Comparison of ENCODE assay signal across 15 cellular contexts in the genomic region with DNA sequence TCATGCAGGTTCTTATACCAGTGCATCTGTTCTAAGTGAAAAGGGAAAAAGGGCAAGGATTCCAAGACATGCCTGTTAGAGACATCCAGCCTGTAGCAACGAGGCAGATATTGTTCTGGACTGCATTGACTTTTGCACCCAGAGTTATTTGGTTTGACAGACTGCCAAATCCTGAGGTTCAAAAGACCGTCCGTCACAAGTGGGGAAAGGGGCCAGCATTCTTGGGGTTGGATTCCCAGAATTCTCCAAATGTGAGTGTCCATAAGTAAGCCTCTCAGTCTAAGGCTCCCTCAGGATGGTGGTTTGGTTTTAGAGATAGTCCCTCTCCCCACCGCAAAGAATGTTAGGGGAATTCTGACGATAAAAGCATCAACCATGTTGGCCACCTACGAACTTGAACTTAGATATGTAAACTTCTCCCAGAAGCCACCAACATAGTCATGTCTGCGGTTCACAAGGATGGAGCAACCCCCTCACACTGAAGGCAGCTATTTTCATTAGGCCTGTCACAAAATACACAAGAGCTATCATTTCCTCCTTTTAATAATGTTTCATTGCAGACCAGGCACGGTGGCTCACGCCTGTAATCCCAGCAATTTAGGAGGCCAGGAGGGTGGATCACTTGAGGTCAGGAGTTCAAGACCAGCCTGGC. TPM values are rescaled to one million over a fixed set of nuclear protein-coding genes. Genes with fewer than 3 reads are reported as not detected.
DNase-seq lines count a peak whose midpoint lies in the region; ATAC-seq, FAIRE-seq and TF ChIP-seq lines count a peak whose summit lies in the region.
"Had no signal": no experiment of that assay in that cellular context is flagged by ENCODE, and none has a peak within 500 bp of the region (broad histone marks: within the 10 kb centered on the region; RNA-seq: fewer than 3 reads in every experiment).

No MANE protein-coding gene starts in this region.

- H4K8ac ChIP-seq in mesendoderm (ENCODE audit: low read depth, low read length), result no peak overlapping the region

- H3K4me1 ChIP-seq in K562 (replicated peaks in 1 of 2; ENCODE audit: control insufficient read depth in 2 of 2, insufficient read depth in 2 of 2, low read length in 2 of 2), result peaks cover 0 to 28% of the 10 kb centered on the region in 2 experiments; a peak in 4 of 5 replicates
- H3K4me1 ChIP-seq in mesendoderm (ENCODE audit: control insufficient read depth, low read depth, low read length), result no peaks in the 10 kb centered on the region

- CTCF ChIA-PET in K562 (lab: Yijun Ruan, JAX; ENCODE audit: low intra/inter-chr PET ratio), result no interaction called here

- H3K79me2 ChIP-seq in K562 (ENCODE audit: control insufficient read depth, insufficient read depth, low read length) (no peaks in the 10 kb centered on the region), mesendoderm (ENCODE audit: control insufficient read depth, insufficient read depth, low read length) (no peaks in the 10 kb centered on the region)

- no peak overlapping the region for H3K27ac Mint-ChIP-seq in stimulated activated naive CD8-positive, alpha-beta T cell treated with anti-CD3 and anti-CD28 coated beads, Interleukin-15, amount 100 ng/mL, for 72 hours
- H3K27ac Mint-ChIP-seq: H9, naive B cell had no signal

- no peak overlapping the region for H4K5ac ChIP-seq in mesendoderm (ENCODE audit: low read length)

- H4K20me1 ChIP-seq in K562 (replicated peaks; ENCODE audit: control insufficient read depth, insufficient read depth, low read length), result no peaks in the 10 kb centered on the region

- H3K4me2 ChIP-seq in K562 (ENCODE audit: insufficient read depth, low read length) (peak overlapping the region; percentile 19), mesendoderm (ENCODE audit: low read length) (no peak overlapping the region)

- DNase-seq in NCI-H2196 (lab: John Stamatoyannopoulos, UW; ENCODE audit: unreplicated experiment) (peak; percentile 4), NCI-H2196 treated with DMSO at 0.1 percent for 48 hours (lab: John Stamatoyannopoulos, UW; ENCODE audit: unreplicated experiment) (no peak), K562 (ENCODE audit: extremely low read depth in 1 of 4, low spot score in 3 of 4) (peak in 2 of 4 experiments; percentile 27 to 57), left lobe of liver (ENCODE audit: low spot score) (peak; percentile 79), urothelium cell line (ENCODE audit: low spot score) (peak; percentile 92), T-helper 1 cell (no peak), mesendoderm (no peak)
- no peak for DNase-seq in stimulated activated naive CD8-positive, alpha-beta T cell treated with anti-CD3 and anti-CD28 coated beads, Interleukin-15, amount 100 ng/mL, for 72 hours
- DNase-seq: 8988T; activated CD8-positive, alpha-beta memory T cell treated with anti-CD3 and anti-CD28 coated beads, Interleukin-2, amount 50 U/mL, for 48 hours; effector CD8-positive, alpha-beta T cell; H9; KG1; naive B cell had no signal

- FAIRE-seq in K562 (lab: Jason Lieb, UNC) (peak; percentile 26), urothelium cell line (lab: Jason Lieb, UNC) (peak; percentile 87)
- FAIRE-seq: GM12892 had no signal

- H3K18ac ChIP-seq in mesendoderm (ENCODE audit: low read length), result no peak overlapping the region

- intact Hi-C loops in K562 (cut with micrococcal nuclease), result no loop called here

- H3K27ac ChIP-seq in K562 (ENCODE audit: extremely low read depth, low read depth, low read length) (no peak overlapping the region), mesendoderm (ENCODE audit: low read depth, low read length) (no peak overlapping the region)

- H2BK15ac ChIP-seq in mesendoderm (replicated peaks; ENCODE audit: low read depth), result no peak overlapping the region

- H3K4me1 Mint-ChIP-seq in stimulated activated naive CD8-positive, alpha-beta T cell treated with anti-CD3 and anti-CD28 coated beads, Interleukin-15, amount 100 ng/mL, for 72 hours, result no peaks in the 10 kb centered on the region
- H3K4me1 Mint-ChIP-seq: naive B cell had no signal

- no peak overlapping the region for H3K56ac ChIP-seq in mesendoderm (ENCODE audit: low read length)

- in situ Hi-C loops in K562 (cut with MboI), result no loop called here

- H2AFZ ChIP-seq in K562 (ENCODE audit: low read depth, low read length), result peak overlapping the region; percentile 14; the same call in 1 of the 2 replicates

- H3K9me1 ChIP-seq in K562 (ENCODE audit: control insufficient read depth, insufficient read depth, low read length), result no peaks in the 10 kb centered on the region

- H3K27me3 ChIP-seq in K562 (ENCODE audit: control insufficient read depth in 2 of 2, insufficient read depth in 2 of 2, low read length in 2 of 2) (no peaks in the 10 kb centered on the region), mesendoderm (ENCODE audit: insufficient read depth, low read length, poor library complexity) (no peaks in the 10 kb centered on the region)

- no peak for ATAC-seq in K562
- peak; percentile 81 for ATAC-seq in left lobe of liver
- ATAC-seq in stimulated activated naive CD8-positive, alpha-beta T cell treated with anti-CD3 and anti-CD28 coated beads, Interleukin-15, amount 100 ng/mL, for 72 hours, result no peak

- no peak; a peak in 1 of 4 replicates for TF ChIP-seq RAD21 in K562 (CRISPR knock-in tag; conservative IDR thresholded peaks at IDR 0.05 in 1 of 2, IDR thresholded peaks at IDR 0.05 in 1 of 2)

- peaks cover 7% of the 10 kb centered on the region for H3K9me3 ChIP-seq in K562 (replicated peaks; ENCODE audit: control insufficient read depth, insufficient read depth, low read depth, low read length)

- 20% methylated on average over 9 of the region's 9 CpGs for WGBS in K562 (ENCODE audit: insufficient coverage, low coverage, missing lambda C conversion rate)
- WGBS in mesendoderm (ENCODE audit: extremely low coverage, insufficient coverage, low lambda C conversion rate), result no CpG with 5 or more reads among the region's 9 CpGs

- no peak overlapping the region for H3K4ac ChIP-seq in mesendoderm (ENCODE audit: low read depth, low read length)

- H3K9ac ChIP-seq in K562 (ENCODE audit: insufficient read depth in 1 of 2, low read depth in 2 of 2, low read length in 2 of 2), result no peak overlapping the region
- H3K9ac ChIP-seq in mesendoderm (ENCODE audit: low read length), result no peak overlapping the region

- TF ChIP-seq EP300 in K562 (IDR thresholded peaks at IDR 0.05; ENCODE audit: low read length), result no peak

- H3K27me3 Mint-ChIP-seq in stimulated activated naive CD8-positive, alpha-beta T cell treated with anti-CD3 and anti-CD28 coated beads, Interleukin-15, amount 100 ng/mL, for 72 hours, result peaks cover 11% of the 10 kb centered on the region

- no peak overlapping the region for H3K4me3 Mint-ChIP-seq in stimulated activated naive CD8-positive, alpha-beta T cell treated with anti-CD3 and anti-CD28 coated beads, Interleukin-15, amount 100 ng/mL, for 72 hours
- H3K4me3 Mint-ChIP-seq: H9, naive B cell had no signal

- no peaks in the 10 kb centered on the region for H3K79me1 ChIP-seq in mesendoderm (ENCODE audit: low read length)

- H3K9me3 Mint-ChIP-seq in stimulated activated naive CD8-positive, alpha-beta T cell treated with anti-CD3 and anti-CD28 coated beads, Interleukin-15, amount 100 ng/mL, for 72 hours, result no peaks in the 10 kb centered on the region

- H3K4me3 ChIP-seq in K562, result no peak overlapping the region
- no peak overlapping the region for H3K4me3 ChIP-seq in mesendoderm (ENCODE audit: low read length)

- H3K36me3 ChIP-seq in K562 (ENCODE audit: control insufficient read depth, insufficient read depth, low read length), result no peaks in the 10 kb centered on the region
- no peaks in the 10 kb centered on the region for H3K36me3 ChIP-seq in mesendoderm (ENCODE audit: control insufficient read depth, insufficient read depth, low read length)

- TF ChIP-seq POLR2A in K562 (conservative IDR thresholded peaks at IDR 0.05), result no peak

- POLR2A ChIA-PET in K562 (lab: Yijun Ruan, JAX), result interaction anchor here (0.6 kb wide), 1 partner anchor 126 kb away, joined by 3 read pairs; no protein-coding TSS in a partner anchor

- H3K23ac ChIP-seq in mesendoderm (ENCODE audit: low read length), result no peak overlapping the region

- H2BK5ac ChIP-seq in mesendoderm (ENCODE audit: low read length), result no peak overlapping the region

- no TSS peak for BruUV-seq in K562 (replicated peaks; lab: Mats Ljungman, UMichigan)

- no peak overlapping the region for H2AK5ac ChIP-seq in mesendoderm (ENCODE audit: low read length)

- no peak for TF ChIP-seq CTCF in K562 (IDR thresholded peaks at IDR 0.05 in 2 of 3, conservative IDR thresholded peaks at IDR 0.05 in 1 of 3; ENCODE audit: insufficient read depth in 2 of 3, low read depth in 1 of 3, low read length in 3 of 3)

- H2BK120ac ChIP-seq in mesendoderm (ENCODE audit: low read depth, low read length), result no peak overlapping the region

RNA-seq across cellular contexts. Expression of a gene that starts 13.6 kb away (rescaled TPM):
- 8.1 and 18.4 TPM in 2 replicates for total RNA-seq in K562 (2011; cell fraction: chromatin; rRNA removed; ENCODE audit: low replicate concordance)
- 3.5 and 6.1 TPM in 2 replicates for total RNA-seq in K562 (2011; cell fraction: nucleolus; rRNA removed)
- 9.0 and 15.3 TPM in 2 replicates for total RNA-seq in K562 (2011; cell fraction: nucleoplasm; rRNA removed)
- total RNA-seq in K562 (2014; rRNA removed), result 6.1 and 9.5 TPM in 2 replicates
- total RNA-seq in K562 (2014; rRNA removed; fragmentation: Illumina TruSeq; extraction: Trizol), result 14.7 and 19.7 TPM in 2 replicates
- total RNA-seq in K562 (2015; rRNA removed; fragmentation: Illumina TruSeq; extraction: Trizol), result 13.1 and 15.5 TPM in 2 replicates
- total RNA-seq in K562 (2021), result 7.0 and 8.4 TPM in 2 replicates
- 11.3 and 12.4 TPM in 2 replicates for polyA plus RNA-seq in K562 (2011; rRNA removed)
- polyA plus RNA-seq in K562 (2011; cell fraction: cytosol; rRNA removed), result 2.3 and 4.6 TPM in 2 replicates
- polyA plus RNA-seq in K562 (2011; cell fraction: nucleus; rRNA removed), result 1.8 and 3.3 TPM in 2 replicates
- polyA plus RNA-seq in K562 (2012), result 9.4 and 11.0 TPM in 2 replicates
- polyA plus RNA-seq in K562 (2014; fragmentation: Illumina TruSeq; extraction: Trizol), result 8.2 and 14.6 TPM in 2 replicates
- 1 to 10 TPM; 3.1 to 4.0 TPM for polyA plus RNA-seq in K562 (2014; fragmentation: Nextera tagmentation; extraction: Ambion mirVana)
- polyA plus RNA-seq in K562 (2014; rRNA removed), result 8.3 and 9.8 TPM in 2 replicates
- 6.5 and 9.1 TPM in 2 replicates for polyA minus RNA-seq in K562 (2011; rRNA and poly(A)+ RNA removed)
- polyA minus RNA-seq in K562 (2011; cell fraction: cytosol; rRNA and poly(A)+ RNA removed), result 1.8 and 2.8 TPM in 2 replicates
- 2.0 and 4.0 TPM in 2 replicates for polyA minus RNA-seq in K562 (2011; cell fraction: nucleus; rRNA and poly(A)+ RNA removed)
- 18.8 TPM for total RNA-seq in left lobe of liver
- 10.7 TPM for polyA plus RNA-seq in mesendoderm (2013, experiment 1 of 2)
- 9.8 TPM for polyA plus RNA-seq in mesendoderm (2013, experiment 2 of 2)

RNA-seq across cellular contexts. Expression of a gene that starts 49.3 kb away (rescaled TPM):
- total RNA-seq in K562 (2011; cell fraction: chromatin; rRNA removed; ENCODE audit: low replicate concordance), result 10.6 and 25.3 TPM in 2 replicates
- total RNA-seq in K562 (2011; cell fraction: nucleolus; rRNA removed), result 10.3 and 10.4 TPM in 2 replicates
- total RNA-seq in K562 (2011; cell fraction: nucleoplasm; rRNA removed), result 17.9 and 22.3 TPM in 2 replicates
- 75.1 and 85.7 TPM in 2 replicates for total RNA-seq in K562 (2014; rRNA removed)
- 128 and 148 TPM in 2 replicates for total RNA-seq in K562 (2014; rRNA removed; fragmentation: Illumina TruSeq; extraction: Trizol)
- 92.6 and 105 TPM in 2 replicates for total RNA-seq in K562 (2015; rRNA removed; fragmentation: Illumina TruSeq; extraction: Trizol)
- 94.4 and 115 TPM in 2 replicates for total RNA-seq in K562 (2021)
- polyA plus RNA-seq in K562 (2011; rRNA removed), result 117 and 155 TPM in 2 replicates
- 29.8 and 61.5 TPM in 2 replicates for polyA plus RNA-seq in K562 (2011; cell fraction: cytosol; rRNA removed)
- 20.0 and 40.3 TPM in 2 replicates for polyA plus RNA-seq in K562 (2011; cell fraction: nucleus; rRNA removed)
- polyA plus RNA-seq in K562 (2012), result 157 and 166 TPM in 2 replicates
- polyA plus RNA-seq in K562 (2014; fragmentation: Illumina TruSeq; extraction: Trizol), result 72.2 and 79.3 TPM in 2 replicates
- 100 to 1,000 TPM; 328 to 382 TPM for polyA plus RNA-seq in K562 (2014; fragmentation: Nextera tagmentation; extraction: Ambion mirVana)
- 115 and 116 TPM in 2 replicates for polyA plus RNA-seq in K562 (2014; rRNA removed)
- 27.4 and 34.5 TPM in 2 replicates for polyA minus RNA-seq in K562 (2011; rRNA and poly(A)+ RNA removed)
- polyA minus RNA-seq in K562 (2011; cell fraction: cytosol; rRNA and poly(A)+ RNA removed), result 15.9 and 18.7 TPM in 2 replicates
- polyA minus RNA-seq in K562 (2011; cell fraction: nucleus; rRNA and poly(A)+ RNA removed), result 8.5 and 15.7 TPM in 2 replicates
- total RNA-seq in left lobe of liver, result 54.6 TPM
- 106 TPM for polyA plus RNA-seq in mesendoderm (2013, experiment 1 of 2)
- polyA plus RNA-seq in mesendoderm (2013, experiment 2 of 2), result 110 TPM

Comparison
In these comparisons a context has a peak if more than half of its experiments do, and no peak if none do; other contexts are left out.
1. DNase-seq: peak in NCI-H2196 (single experiment), left lobe of liver (single experiment) and urothelium cell line (single experiment); none in NCI-H2196 treated with DMSO at 0.1 percent for 48 hours (single experiment), T-helper 1 cell (0 of 5), stimulated activated naive CD8-positive, alpha-beta T cell treated with anti-CD3 and anti-CD28 coated beads, Interleukin-15, amount 100 ng/mL, for 72 hours (0 of 2) and mesendoderm (single experiment).